In genomic region chr11:72004515-72005346, GRCh38 we compare ENCODE assay signal across 25 cellular contexts. TPM values are rescaled to one million over a fixed set of nuclear protein-coding genes. Genes with fewer than 3 reads are reported as not detected.
DNase-seq lines count a peak whose midpoint lies in the region; ATAC-seq and TF ChIP-seq lines count a peak whose summit lies in the region.
"Had no signal": no experiment of that assay in that cellular context is flagged by ENCODE, and none has a peak within 500 bp of the region (broad histone marks: within the 10 kb centered on the region; RNA-seq: fewer than 3 reads in every experiment).

No MANE protein-coding gene starts in this region.

- no peak for ATAC-seq in memory B cell (ENCODE audit: low read depth)
- no peak for ATAC-seq in naive thymus-derived CD4-positive, alpha-beta T cell
- ATAC-seq: activated CD8-positive, alpha-beta T cell treated with anti-CD3 and anti-CD28 coated beads, Interleukin-2, amount 10 ng/mL, durations not matched to agents 7 days and 5 days; activated T-cell treated with anti-CD3 and anti-CD28 coated beads, Interleukin-2, amount 50 U/mL, for 4 hours; left ventricle myocardium superior; mucosa of descending colon had no signal

- H3K27me3 ChIP-seq in naive thymus-derived CD4-positive, alpha-beta T cell (ENCODE audit: control insufficient read depth in 2 of 2, insufficient read depth in 2 of 2, low read length in 2 of 2): no peaks in the 10 kb centered on the region
- H3K27me3 ChIP-seq in SK-N-SH (ENCODE audit: insufficient read depth): no peaks in the 10 kb centered on the region
- H3K27me3 ChIP-seq: spleen, stomach had no signal

- no peaks in the 10 kb centered on the region for H3K9me3 ChIP-seq in naive thymus-derived CD4-positive, alpha-beta T cell (ENCODE audit: control insufficient read depth in 2 of 3, low read length in 3 of 3)
- no peaks in the 10 kb centered on the region for H3K9me3 ChIP-seq in SK-N-SH
- H3K9me3 ChIP-seq: mucosa of descending colon, spleen, stomach had no signal

- H3K4me3 ChIP-seq in naive thymus-derived CD4-positive, alpha-beta T cell (ENCODE audit: low read length): no peak overlapping the region
- no peak overlapping the region for H3K4me3 ChIP-seq in SK-N-SH (ENCODE audit: low read depth in 2 of 2, low read length in 1 of 2)
- H3K4me3 ChIP-seq: mucosa of descending colon, spleen, stomach had no signal

- H3K27ac ChIP-seq in 22Rv1 (peak overlapping the region; percentile 35), VCaP (peak overlapping the region; percentile 60), SK-N-SH (ENCODE audit: low read depth in 2 of 2, low read length in 1 of 2) (peak overlapping the region in 1 of 2 experiments; percentile 50; a peak in 1 of 4 replicates)
- no peak overlapping the region for H3K27ac ChIP-seq in naive thymus-derived CD4-positive, alpha-beta T cell (ENCODE audit: low read depth, low read length)

- H3K4me2 ChIP-seq in SK-N-SH: no peak overlapping the region

- H3K4me3 Mint-ChIP-seq in memory B cell: no peak overlapping the region
- no peak overlapping the region for H3K4me3 Mint-ChIP-seq in naive thymus-derived CD4-positive, alpha-beta T cell
- H3K4me3 Mint-ChIP-seq: activated CD8-positive, alpha-beta T cell treated with anti-CD3 and anti-CD28 coated beads, Interleukin-2, amount 10 ng/mL, durations not matched to agents 7 days and 5 days; activated naive CD4-positive, alpha-beta T cell treated with anti-CD3 and anti-CD28 coated beads for 36 hours; activated T-cell treated with anti-CD3 and anti-CD28 coated beads, Interleukin-2, amount 50 U/mL, for 4 hours; central memory CD8-positive, alpha-beta T cell; immature natural killer cell had no signal

- no peaks in the 10 kb centered on the region for H3K79me2 ChIP-seq in SK-N-SH (ENCODE audit: insufficient read depth)

- CTCF ChIA-PET in naive thymus-derived CD4-positive, alpha-beta T cell (lab: Charles Lee): no interaction called here
- CTCF ChIA-PET in SK-N-SH (lab: Yijun Ruan, JAX): interaction anchor here (1.0 to 2.8 kb wide), 8 partner anchors 10 to 430 kb away, joined by 3 to 11 read pairs (median 6); partner anchors contain the start of gene CLPB

- peaks cover 40% of the 10 kb centered on the region for H3K36me3 Mint-ChIP-seq in memory B cell
- H3K36me3 Mint-ChIP-seq in naive thymus-derived CD4-positive, alpha-beta T cell: peaks cover 9 to 56% (median 23%) of the 10 kb centered on the region in 5 donors

- H3F3A ChIP-seq in SK-N-SH (replicated peaks; ENCODE audit: insufficient read depth): peaks cover 51% of the 10 kb centered on the region

- POLR2A ChIA-PET in naive thymus-derived CD4-positive, alpha-beta T cell (lab: Charles Lee): no interaction called here
- POLR2A ChIA-PET in SK-N-SH (lab: Yijun Ruan, JAX): interaction anchor here (0.8 to 2.4 kb wide), 3 partner anchors 9 to 14 kb away, joined by 3 to 7 read pairs (median 3); no protein-coding TSS in a partner anchor

- H3K36me3 ChIP-seq in naive thymus-derived CD4-positive, alpha-beta T cell (ENCODE audit: control insufficient read depth in 2 of 3, insufficient read depth in 3 of 3, low read length in 3 of 3): peaks cover 31 to 94% (median 38%) of the 10 kb centered on the region in 3 experiments
- peaks cover 29 to 91% of the 10 kb centered on the region in 2 experiments for H3K36me3 ChIP-seq in SK-N-SH (replicated peaks in 1 of 2; ENCODE audit: control insufficient read depth in 1 of 2, insufficient read depth in 2 of 2, low read length in 1 of 2)

- H3K4me1 ChIP-seq in naive thymus-derived CD4-positive, alpha-beta T cell (ENCODE audit: control insufficient read depth in 2 of 2, insufficient read depth in 2 of 2, low read length in 2 of 2): peaks cover 0 to 5% of the 10 kb centered on the region in 2 donors
- peaks cover 0 to 4% of the 10 kb centered on the region in 2 experiments; a peak in 1 of 4 replicates for H3K4me1 ChIP-seq in SK-N-SH (ENCODE audit: control insufficient read depth in 1 of 2, insufficient read depth in 2 of 2, low read depth in 1 of 2, low read length in 1 of 2)

- no peak for TF ChIP-seq EP300 in SK-N-SH (IDR thresholded peaks at IDR 0.05; ENCODE audit: borderline replicate concordance in 1 of 2, low read depth in 1 of 2, low read length in 1 of 2)

- H2AFZ ChIP-seq in SK-N-SH (ENCODE audit: low read depth): no peak overlapping the region

- TF ChIP-seq CTCF in 22Rv1 (IDR thresholded peaks at IDR 0.05): no peak
- TF ChIP-seq CTCF in VCaP (conservative IDR thresholded peaks at IDR 0.05): no peak
- no peak for TF ChIP-seq CTCF in SK-N-SH (IDR thresholded peaks at IDR 0.05)

- peaks cover 36% of the 10 kb centered on the region for H4K20me1 ChIP-seq in SK-N-SH (ENCODE audit: insufficient read depth)

- intact Hi-C loops in naive thymus-derived CD4-positive, alpha-beta T cell (cut with micrococcal nuclease): no loop called here

- peak overlapping the region; percentile 72 for H3K27ac Mint-ChIP-seq in memory B cell
- H3K27ac Mint-ChIP-seq in naive thymus-derived CD4-positive, alpha-beta T cell: peak overlapping the region in 2 of 9 donors; percentile 9 to 15
- H3K27ac Mint-ChIP-seq: activated CD8-positive, alpha-beta T cell treated with anti-CD3 and anti-CD28 coated beads, Interleukin-2, amount 10 ng/mL, durations not matched to agents 7 days and 5 days had no signal

- no peaks in the 10 kb centered on the region for H3K27me3 Mint-ChIP-seq in memory B cell
- no peaks in the 10 kb centered on the region for H3K27me3 Mint-ChIP-seq in naive thymus-derived CD4-positive, alpha-beta T cell
- H3K27me3 Mint-ChIP-seq: central memory CD8-positive, alpha-beta T cell had no signal

- DNase-seq in DMS53 (lab: John Stamatoyannopoulos, UW) (peak; percentile 43), DMS53 treated with DMSO at 0.1 percent for 48 hours (lab: John Stamatoyannopoulos, UW; ENCODE audit: unreplicated experiment) (no peak), memory B cell (ENCODE audit: low spot score in 2 of 2) (no peak), foreskin melanocyte (no peak), SK-N-SH (no peak)
- DNase-seq in naive thymus-derived CD4-positive, alpha-beta T cell: no peak
- DNase-seq: 8988T; activated CD4-positive, alpha-beta T cell treated with anti-CD3 and anti-CD28 coated beads for 1 hour; activated CD8-positive, alpha-beta T cell treated with anti-CD3 and anti-CD28 coated beads, Interleukin-2, amount 10 ng/mL, durations not matched to agents 7 days and 5 days; activated naive CD4-positive, alpha-beta T cell treated with anti-CD3 and anti-CD28 coated beads for 36 hours; activated T-cell treated with anti-CD3 and anti-CD28 coated beads, Interleukin-2, amount 50 U/mL, for 4 hours; H7; immature natural killer cell; left ventricle myocardium superior; mucosa of descending colon; NCI-H748 treated with DMSO at 0.1 percent for 48 hours; OCI-M1; SHP77; spleen; stimulated activated CD4-positive, alpha-beta T cell treated with anti-CD3 and anti-CD28 coated beads, Interleukin-4, amount 100 ng/mL, for 1 hour; stomach; trophoblast cell had no signal

- H3K4me1 Mint-ChIP-seq in memory B cell: peaks cover 15% of the 10 kb centered on the region
- peaks cover 4 to 20% (median 18%) of the 10 kb centered on the region in 7 donors for H3K4me1 Mint-ChIP-seq in naive thymus-derived CD4-positive, alpha-beta T cell

- no peaks in the 10 kb centered on the region for H3K9me2 ChIP-seq in SK-N-SH

- 94% methylated on average over 14 of the region's 16 CpGs for WGBS in SK-N-SH (ENCODE audit: low lambda C conversion rate)

- H3K9me3 Mint-ChIP-seq in memory B cell: no peaks in the 10 kb centered on the region
- H3K9me3 Mint-ChIP-seq in naive thymus-derived CD4-positive, alpha-beta T cell: no peaks in the 10 kb centered on the region
- H3K9me3 Mint-ChIP-seq: activated naive CD4-positive, alpha-beta T cell treated with anti-CD3 and anti-CD28 coated beads for 36 hours; activated T-cell treated with anti-CD3 and anti-CD28 coated beads, Interleukin-2, amount 50 U/mL, for 4 hours; central memory CD8-positive, alpha-beta T cell; immature natural killer cell had no signal

- no peak overlapping the region for H3K9ac ChIP-seq in SK-N-SH

- TF ChIP-seq RAD21 in SK-N-SH (IDR thresholded peaks at IDR 0.05; ENCODE audit: low read length): no peak

TF ChIP-seq in SK-N-SH, 30 proteins besides CTCF, POLR2A, EP300 and RAD21:
- TF ChIP-seq RXRA (IDR thresholded peaks at IDR 0.05; ENCODE audit: borderline replicate concordance, low read depth) (no peak), TEAD4 (IDR thresholded peaks at IDR 0.05; ENCODE audit: borderline replicate concordance, insufficient read depth) (no peak), RCOR1 (IDR thresholded peaks at IDR 0.05; ENCODE audit: low read length) (no peak), POLR2AphosphoS5 (IDR thresholded peaks at IDR 0.05; ENCODE audit: low read depth, low read length) (no peak), PBX3 (IDR thresholded peaks at IDR 0.05) (no peak)
TF ChIP-seq in SK-N-SH: peak in this region for 0.

RNA-seq across cellular contexts. Expression of gene IL18BP, which starts 6.0 kb away (rescaled TPM):
- 10 to 100 TPM; 17.6 to 30.2 (median 23.1) TPM for total RNA-seq in naive thymus-derived CD4-positive, alpha-beta T cell
- polyA plus RNA-seq in naive thymus-derived CD4-positive, alpha-beta T cell: 10 to 100 TPM; 14.4 to 15.1 TPM
- 5.0 and 6.8 TPM in 2 replicates for polyA plus RNA-seq in SK-N-SH (2012; rRNA removed)
- polyA plus RNA-seq in SK-N-SH (2012; cell fraction: cytosol; rRNA removed): 1.3 and 1.7 TPM in 2 replicates
- 28.7 and 34.0 TPM in 2 replicates for polyA plus RNA-seq in SK-N-SH (2012; cell fraction: nucleus; rRNA removed)
